In genomic region chr1:170240409-170240808, GRCh38 we compare ENCODE assay signal across 13 cellular contexts.
DNase-seq lines count a peak whose midpoint lies in the region; ATAC-seq, FAIRE-seq and TF ChIP-seq lines count a peak whose summit lies in the region.
"Had no signal": no experiment of that assay in that cellular context is flagged by ENCODE, and none has a peak within 500 bp of the region (broad histone marks: within the 10 kb centered on the region; RNA-seq: fewer than 3 reads in every experiment).

No MANE protein-coding gene starts in this region.

- DNase-seq in D721Med (ENCODE audit: insufficient read length, low spot score) (no peak), hepatocyte (ENCODE audit: low spot score) (no peak), right atrium auricular region (ENCODE audit: low spot score) (no peak), prostate gland (ENCODE audit: low spot score) (no peak)
- DNase-seq: activated naive CD8-positive, alpha-beta T cell treated with anti-CD3 and anti-CD28 coated beads, Interleukin-2, amount 10 ng/mL, durations not matched to agents 7 days and 5 days; MM.1S; NCI-H345; posterior cingulate gyrus had no signal

- H3K27me3 ChIP-seq in hepatocyte, result no peaks in the 10 kb centered on the region
- H3K27me3 ChIP-seq in right atrium auricular region, result no peaks in the 10 kb centered on the region
- peaks cover 1% of the 10 kb centered on the region for H3K27me3 ChIP-seq in prostate gland (replicated peaks; ENCODE audit: insufficient read depth)

- H3K27ac ChIP-seq in hepatocyte (no peak overlapping the region), right atrium auricular region (no peak overlapping the region), prostate gland (no peak overlapping the region)

- no peak for TF ChIP-seq POLR2A in prostate gland (IDR thresholded peaks at IDR 0.05)

- ATAC-seq in GM18517 (IDR thresholded peaks at IDR 0.05; ENCODE audit: unreplicated experiment) (peak; percentile 96), GM19468 (IDR thresholded peaks at IDR 0.05; ENCODE audit: extremely low read depth, unreplicated experiment) (peak; percentile 72), HG02885 (IDR thresholded peaks at IDR 0.05; ENCODE audit: poor library complexity, unreplicated experiment) (peak; percentile 97), HG03520 (IDR thresholded peaks at IDR 0.05; ENCODE audit: unreplicated experiment) (peak; percentile 98)
- ATAC-seq: stimulated activated effector memory CD8-positive, alpha-beta T cell treated with anti-CD3 and anti-CD28 coated beads, Interleukin-12 subunit alpha, Interleukin-12 subunit beta, amount 100 ng/mL, for 72 hours had no signal

- no peaks in the 10 kb centered on the region for H3K9me2 ChIP-seq in hepatocyte (replicated peaks; ENCODE audit: insufficient read depth)

- no peaks in the 10 kb centered on the region for H3K4me1 ChIP-seq in hepatocyte (ENCODE audit: insufficient read depth)
- no peaks in the 10 kb centered on the region for H3K4me1 ChIP-seq in right atrium auricular region
- H3K4me1 ChIP-seq in prostate gland (replicated peaks), result no peaks in the 10 kb centered on the region

- H3K36me3 ChIP-seq in hepatocyte (replicated peaks; ENCODE audit: insufficient read depth, low read depth) (no peaks in the 10 kb centered on the region), right atrium auricular region (no peaks in the 10 kb centered on the region), prostate gland (no peaks in the 10 kb centered on the region)

- 82% methylated on average over 2 of the region's 2 CpGs for WGBS in hepatocyte (ENCODE audit: low lambda C conversion rate, missing lambda C conversion rate)
- 75% methylated on average over 2 of the region's 2 CpGs for WGBS in prostate gland

- H4K20me1 ChIP-seq in hepatocyte (ENCODE audit: insufficient read depth, poor library complexity, severe bottlenecking), result no peaks in the 10 kb centered on the region

- H3K9me3 ChIP-seq in hepatocyte (ENCODE audit: low read depth) (no peaks in the 10 kb centered on the region), right atrium auricular region (no peaks in the 10 kb centered on the region), prostate gland (no peaks in the 10 kb centered on the region)

- H2AFZ ChIP-seq in hepatocyte, result no peak overlapping the region

- H3K79me2 ChIP-seq in hepatocyte, result no peaks in the 10 kb centered on the region

- no peak for FAIRE-seq in D721Med (lab: Jason Lieb, UNC)

- TF ChIP-seq CTCF in D721Med (IDR thresholded peaks at IDR 0.05; ENCODE audit: insufficient read depth, missing control alignments) (no peak), hepatocyte (IDR thresholded peaks at IDR 0.05; ENCODE audit: poor library complexity) (no peak), right atrium auricular region (IDR thresholded peaks at IDR 0.05) (no peak), prostate gland (IDR thresholded peaks at IDR 0.05) (no peak)

- intact Hi-C loops in prostate gland (cut with DNase I), result no loop called here

- no peak overlapping the region for H3K4me2 ChIP-seq in hepatocyte

- no peak overlapping the region for H3K4me3 ChIP-seq in hepatocyte
- H3K4me3 ChIP-seq in right atrium auricular region, result no peak overlapping the region
- H3K4me3 ChIP-seq in prostate gland, result no peak overlapping the region
